In genomic region chr15:32610719-32611118, GRCh38 we compare ENCODE assay signal across 10 cellular contexts. TPM values are rescaled to one million over a fixed set of nuclear protein-coding genes. Genes with fewer than 3 reads are reported as not detected.
DNase-seq lines count a peak whose midpoint lies in the region; ATAC-seq and TF ChIP-seq lines count a peak whose summit lies in the region.
"Not testable (repeated sequence)": the region's sequence is repeated elsewhere in the genome, so short reads cannot be mapped to it uniquely, and the experiment has no call there.
"Had no signal": no experiment of that assay in that cellular context is flagged by ENCODE, and none has a peak within 500 bp of the region (broad histone marks: within the 10 kb centered on the region; RNA-seq: fewer than 3 reads in every experiment).

No MANE protein-coding gene starts in this region.

- H3K36me3 ChIP-seq in A673 (ENCODE audit: insufficient read depth, low read length, poor library complexity, severe bottlenecking); SK-N-MC (ENCODE audit: insufficient read depth, low read length); brain microvascular endothelial cell (replicated peaks): not testable (repeated sequence)

- POLR2A ChIA-PET in A673 (lab: Charles Lee; ENCODE audit: low non-redundant PET) = not testable (repeated sequence)

- BruUV-seq in A673 (replicated peaks; lab: Mats Ljungman, UMichigan) = not testable (repeated sequence)

- peak; percentile 65 for ATAC-seq in left lobe of liver

- H3K9me3 Mint-ChIP-seq in progenitor cell of endocrine pancreas (ENCODE audit: low read depth) = not testable (repeated sequence)

- in situ Hi-C loops in brain microvascular endothelial cell (cut with HindIII; ENCODE audit: low pct_ligation_motif_present, low sequenced_read_pairs) = not testable (repeated sequence)

- DNase-seq in A673 (ENCODE audit: low spot score) (peak; percentile 56), ELR (ENCODE audit: low read depth) (peak; percentile 62), SK-N-MC (ENCODE audit: low read depth, low spot score) (peak; percentile 12), brain microvascular endothelial cell (peak; percentile 27), fibroblast of the aortic adventitia (ENCODE audit: low read depth) (peak; percentile 67)
- DNase-seq in Jurkat, Clone E6-1 (ENCODE audit: low read depth, low spot score) = peak; percentile 38
- DNase-seq in left lobe of liver (ENCODE audit: low spot score); progenitor cell of endocrine pancreas (ENCODE audit: low spot score, unreplicated experiment): not testable (repeated sequence)

- CTCF ChIA-PET in A673 (lab: Charles Lee) = not testable (repeated sequence)

- H3K9ac ChIP-seq in SK-N-MC (ENCODE audit: insufficient read length) = not testable (repeated sequence)

- not testable (repeated sequence) for H3K4me1 ChIP-seq in A673 (ENCODE audit: insufficient read depth, low read length, poor library complexity, severe bottlenecking)

- not testable (repeated sequence) for H3K36me3 Mint-ChIP-seq in progenitor cell of endocrine pancreas (ENCODE audit: insufficient read depth)

- H3K27me3 Mint-ChIP-seq in progenitor cell of endocrine pancreas = not testable (repeated sequence)

- not testable (repeated sequence) for H3K4me1 Mint-ChIP-seq in progenitor cell of endocrine pancreas (ENCODE audit: low read depth)

- not testable (repeated sequence) for H3K27ac Mint-ChIP-seq in progenitor cell of endocrine pancreas

- H3K4me3 Mint-ChIP-seq in progenitor cell of endocrine pancreas (ENCODE audit: low read depth) = not testable (repeated sequence)

- TF ChIP-seq CTCF in A673 (conservative IDR thresholded peaks at IDR 0.05; ENCODE audit: low read depth, low read length) = peak; percentile 25; the same call in 1 of the 2 replicates
- TF ChIP-seq CTCF in brain microvascular endothelial cell (IDR thresholded peaks at IDR 0.05; ENCODE audit: low read depth, low read length, missing control alignments) = not testable (repeated sequence)
- peak; percentile 22 for TF ChIP-seq CTCF in fibroblast of the aortic adventitia (IDR thresholded peaks at IDR 0.05; ENCODE audit: insufficient read depth, low read length)
- TF ChIP-seq CTCF in progenitor cell of endocrine pancreas (IDR thresholded peaks at IDR 0.05; ENCODE audit: unreplicated experiment) = peak; percentile 43

- not testable (repeated sequence) for H3K27ac ChIP-seq in A673 (ENCODE audit: low read depth, low read length, poor library complexity, severe bottlenecking); SK-N-MC; brain microvascular endothelial cell

- H3K9me3 ChIP-seq in A673 (ENCODE audit: low read depth, low read length, poor library complexity, severe bottlenecking); SK-N-MC (ENCODE audit: low read depth, low read length): not testable (repeated sequence)

- not testable (repeated sequence) for H3K27me3 ChIP-seq in A673 (replicated peaks; ENCODE audit: insufficient read depth, low read depth, low read length, poor library complexity); brain microvascular endothelial cell (replicated peaks)

- intact Hi-C loops in A673 (cut with micrococcal nuclease; ENCODE audit: unreplicated experiment) = not testable (repeated sequence)

- not testable (repeated sequence) for H3K4me3 ChIP-seq in A673 (ENCODE audit: low read depth, low read length, poor library complexity, severe bottlenecking); Jurkat, Clone E6-1 (ENCODE audit: low read length); SK-N-MC; brain microvascular endothelial cell (ENCODE audit: low read depth, low read length); fibroblast of the aortic adventitia (ENCODE audit: low read depth, low read length)

RNA-seq across cellular contexts. Expression of gene ARHGAP11A, which starts 4.6 kb away (rescaled TPM):
- 167 and 173 TPM in 2 replicates for total RNA-seq in A673 (2021)
- 102 TPM for polyA plus RNA-seq in Jurkat, Clone E6-1 (2012; ENCODE audit: insufficient read depth, insufficient read length)
- total RNA-seq in fibroblast of the aortic adventitia (ENCODE audit: low replicate concordance) = 10.1 and 33.9 TPM in 2 replicates
- 1.8 TPM for total RNA-seq in left lobe of liver
- 28.0 and 30.1 TPM in 2 replicates for total RNA-seq in progenitor cell of endocrine pancreas

RNA-seq across cellular contexts. Expression of gene GOLGA8N, which starts 17.5 kb away (rescaled TPM):
- total RNA-seq in A673 (2021) = 3.1 and 4.3 TPM in 2 replicates
- polyA plus RNA-seq in Jurkat, Clone E6-1 (2012; ENCODE audit: insufficient read depth, insufficient read length) = 3.4 TPM
- 1.8 and 5.7 TPM in 2 replicates for total RNA-seq in fibroblast of the aortic adventitia (ENCODE audit: low replicate concordance)
- total RNA-seq in left lobe of liver = 8.8 TPM
- total RNA-seq in progenitor cell of endocrine pancreas = 0.69 and 1.1 TPM in 2 replicates

RNA-seq across cellular contexts. Expression of gene SCG5, which starts 30.8 kb away (rescaled TPM):
- total RNA-seq in A673 (2021) (0.90 and 3.1 TPM in 2 replicates), fibroblast of the aortic adventitia (ENCODE audit: low replicate concordance) (11.7 and 16.7 TPM in 2 replicates), left lobe of liver (16.5 TPM), progenitor cell of endocrine pancreas (18.2 and 19.4 TPM in 2 replicates)
- polyA plus RNA-seq in Jurkat, Clone E6-1 (2012; ENCODE audit: insufficient read depth, insufficient read length) = 0.76 TPM
- total RNA-seq: left ventricle myocardium superior, T-cell had no signal
